In the genomic region with DNA sequence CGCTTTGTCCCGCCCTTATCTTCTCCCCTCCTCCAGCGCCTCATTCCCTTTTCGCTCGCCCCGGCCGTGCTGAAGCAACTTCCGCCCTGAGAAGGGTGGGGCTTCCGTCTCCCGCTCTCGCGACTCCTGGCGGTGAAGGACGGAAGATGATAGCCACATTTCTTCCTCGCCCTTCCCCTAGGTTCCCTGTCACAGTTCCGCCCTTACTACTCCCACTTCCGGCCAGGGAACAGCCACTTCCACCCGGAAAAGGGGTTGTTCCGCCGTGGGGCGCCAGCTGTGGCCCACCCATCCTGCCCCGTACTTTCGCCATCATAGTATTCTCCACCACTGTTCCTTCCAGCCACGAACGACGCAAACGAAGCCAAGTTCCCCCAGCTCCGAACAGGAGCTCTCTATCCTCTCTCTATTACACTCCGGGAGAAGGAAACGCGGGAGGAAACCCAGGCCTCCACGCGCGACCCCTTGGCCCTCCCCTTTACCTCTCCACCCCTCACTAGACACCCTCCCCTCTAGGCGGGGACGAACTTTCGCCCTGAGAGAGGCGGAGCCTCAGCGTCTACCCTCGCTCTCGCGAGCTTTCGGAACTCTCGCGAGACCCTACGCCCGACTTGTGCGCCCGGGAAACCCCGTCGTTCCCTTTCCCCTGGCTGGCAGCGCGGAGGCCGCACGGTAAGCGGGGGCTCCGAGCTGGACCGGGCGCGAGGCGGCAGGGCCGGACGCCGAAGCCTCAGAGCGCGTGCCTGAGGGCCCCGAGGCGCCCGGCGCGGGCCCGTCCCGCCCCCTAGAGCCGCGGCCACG, we compare ENCODE assay signal across 8 cellular contexts. TPM values are rescaled to one million over a fixed set of nuclear protein-coding genes. Genes with fewer than 3 reads are reported as not detected.
DNase-seq lines count a peak whose midpoint lies in the region; ATAC-seq, FAIRE-seq and TF ChIP-seq lines count a peak whose summit lies in the region.

A gene (plus strand): TSS at position 638 of the 801 bp plus-strand sequence. CDS start 520 bp downstream, outside the sequence.

- H4K20me1 ChIP-seq in endothelial cell of umbilical vein (replicated peaks; ENCODE audit: control insufficient read depth, extremely low read depth, insufficient read depth, low read length): no peaks in the 10 kb centered on the region

- ATAC-seq in GM21529 (IDR thresholded peaks at IDR 0.05; ENCODE audit: unreplicated experiment): peak; percentile 70

- peak; percentile 86 for TF ChIP-seq POLR2A in endothelial cell of umbilical vein (IDR thresholded peaks at IDR 0.05; ENCODE audit: low read depth, low read length)

- intact Hi-C loops in endothelial cell of umbilical vein (cut with micrococcal nuclease): loop anchor here (1.0 kb wide), 2 partner anchors 24 to 98 kb away; no protein-coding TSS in a partner anchor

- no peaks in the 10 kb centered on the region for H3K9me3 Mint-ChIP-seq in IgD-negative memory B cell

- peaks cover 5 to 36% (median 30%) of the 10 kb centered on the region in 3 donors for H3K4me1 Mint-ChIP-seq in IgD-negative memory B cell

- peak within 1 kb of the TSS; percentile 88 for H3K4me2 ChIP-seq in endothelial cell of umbilical vein (ENCODE audit: insufficient read depth, low read length)

- peaks cover 23 to 33% of the 10 kb centered on the region in 2 experiments for H3K36me3 ChIP-seq in endothelial cell of umbilical vein (ENCODE audit: control insufficient read depth in 2 of 2, extremely low read depth in 1 of 2, insufficient read depth in 2 of 2, low read length in 2 of 2)

- H3K4me3 ChIP-seq in endothelial cell of umbilical vein (replicated peaks in 1 of 3; ENCODE audit: insufficient read depth in 1 of 3, low read depth in 1 of 3, low read length in 3 of 3): peak within 1 kb of the TSS; percentile 78 to 86 (median 85)

- peaks cover 2% of the 10 kb centered on the region for H3K36me3 Mint-ChIP-seq in IgD-negative memory B cell

- BruUV-seq in endothelial cell of umbilical vein (replicated peaks; lab: Mats Ljungman, UMichigan): no TSS peak

- H3K79me2 ChIP-seq in endothelial cell of umbilical vein (ENCODE audit: control insufficient read depth, insufficient read depth, low read length): peaks cover 46% of the 10 kb centered on the region

- no peaks in the 10 kb centered on the region for H3K9me3 ChIP-seq in endothelial cell of umbilical vein (replicated peaks; ENCODE audit: control insufficient read depth, insufficient read depth, low read length)

- H3K27ac Mint-ChIP-seq in IgD-negative memory B cell: peak within 1 kb of the TSS; percentile 90 to 98 (median 93)

- peak within 1 kb of the TSS; percentile 98 for H3K9ac ChIP-seq in endothelial cell of umbilical vein (replicated peaks; ENCODE audit: extremely low read depth, insufficient read depth, low read length)

- POLR2A ChIA-PET in endothelial cell of umbilical vein (lab: Charles Lee): interaction anchor here (0.6 to 1.6 kb wide), 8 partner anchors 9 to 216 kb away, joined by 3 to 7 read pairs (median 4); a partner anchor contains a TSS

- peaks cover 39% of the 10 kb centered on the region for H3K4me1 ChIP-seq in endothelial cell of umbilical vein (ENCODE audit: control insufficient read depth, extremely low read depth, insufficient read depth, low read length)

- no peaks in the 10 kb centered on the region for H3K9me1 ChIP-seq in endothelial cell of umbilical vein (replicated peaks; ENCODE audit: control insufficient read depth, extremely low read depth, insufficient read depth, low read length)

- H3K4me3 Mint-ChIP-seq in IgD-negative memory B cell: peak within 1 kb of the TSS; percentile 89 to 99 (median 96)

- peak; percentile 43 to 65 for TF ChIP-seq CTCF in endothelial cell of umbilical vein (IDR thresholded peaks at IDR 0.05; ENCODE audit: extremely low read depth in 1 of 2, insufficient read depth in 1 of 2, low read depth in 1 of 2, low read length in 2 of 2)

- no peaks in the 10 kb centered on the region for H3K27me3 Mint-ChIP-seq in IgD-negative memory B cell

- CTCF ChIA-PET in endothelial cell of umbilical vein (lab: Charles Lee): interaction anchor here (0.7 to 4.0 kb wide), 8 partner anchors 8 to 175 kb away, joined by 3 to 18 read pairs (median 4); a partner anchor contains a TSS

- peak within 1 kb of the TSS; percentile 45 for H2AFZ ChIP-seq in endothelial cell of umbilical vein (ENCODE audit: low read depth, low read length)

- dilution Hi-C loops in endothelial cell of umbilical vein (cut with MboI; ENCODE audit: extremely low pct_ligation_motif_present, low sequenced_read_pairs): no loop called here

- FAIRE-seq in endothelial cell of umbilical vein (lab: Jason Lieb, UNC): peak; percentile 98

- DNase-seq in DMS153 treated with DMSO at 0.1 percent for 48 hours (lab: John Stamatoyannopoulos, UW; ENCODE audit: unreplicated experiment): peak; percentile 95
- peak; percentile 100 for DNase-seq in OCI-M1 (lab: John Stamatoyannopoulos, UW)
- DNase-seq in activated T-cell treated with anti-CD3 and anti-CD28 coated beads for 24 hours (ENCODE audit: low read depth): peak; percentile 98
- peak; percentile 99 for DNase-seq in endothelial cell of umbilical vein (ENCODE audit: low read depth, low spot score)
- peak; percentile 99 for DNase-seq in middle frontal gyrus (ENCODE audit: extremely low spot score, low spot score)
- DNase-seq in stimulated activated CD8-positive, alpha-beta memory T cell treated with anti-CD3 and anti-CD28 coated beads, Interleukin-2, amount 100 ng/mL, for 48 hours (ENCODE audit: low read depth in 2 of 2): peak; percentile 93 to 98

- peak within 1 kb of the TSS; percentile 93 for H3K27ac ChIP-seq in endothelial cell of umbilical vein (ENCODE audit: insufficient read depth, low read depth, low read length)

- H3K27me3 ChIP-seq in endothelial cell of umbilical vein (ENCODE audit: control insufficient read depth in 2 of 2, insufficient read depth in 2 of 2, low read length in 2 of 2): no peaks in the 10 kb centered on the region

TF ChIP-seq in endothelial cell of umbilical vein, 7 proteins besides CTCF, POLR2A, EP300 and RAD21:
- TF ChIP-seq, protein P1, sequence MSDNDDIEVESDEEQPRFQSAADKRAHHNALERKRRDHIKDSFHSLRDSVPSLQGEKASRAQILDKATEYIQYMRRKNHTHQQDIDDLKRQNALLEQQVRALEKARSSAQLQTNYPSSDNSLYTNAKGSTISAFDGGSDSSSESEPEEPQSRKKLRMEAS (IDR thresholded peaks at IDR 0.05; ENCODE audit: insufficient read depth, insufficient read length): peak; percentile 50
- TF ChIP-seq JUN (IDR thresholded peaks at IDR 0.05; ENCODE audit: borderline replicate concordance, insufficient read depth, insufficient read length, low read depth): no peak
- no peak for TF ChIP-seq EZH2 (IDR thresholded peaks at IDR 0.05; ENCODE audit: borderline replicate concordance, low read depth, low read length, severe bottlenecking)
- no peak for TF ChIP-seq MYC (IDR thresholded peaks at IDR 0.05; ENCODE audit: low read depth, low read length)
- TF ChIP-seq GATA2 (IDR thresholded peaks at IDR 0.05; ENCODE audit: insufficient read depth, insufficient read length, low read depth, low read length): no peak
- no peak for TF ChIP-seq FOS (IDR thresholded peaks at IDR 0.05; ENCODE audit: borderline replicate concordance, insufficient read depth, low read length)
- TF ChIP-seq POLR2AphosphoS5 (IDR thresholded peaks at IDR 0.05; ENCODE audit: insufficient read depth, low read depth, low read length): peak; percentile 97

RNA-seq across cellular contexts. Expression of the gene that starts here (rescaled TPM):
- polyA plus RNA-seq in IgD-negative memory B cell (7,882 TPM), endothelial cell of umbilical vein (4,353 and 5,883 TPM in 2 replicates)
- total RNA-seq in endothelial cell of umbilical vein: 2,195 and 2,234 TPM in 2 replicates
- polyA plus RNA-seq in endothelial cell of umbilical vein (2011; cell fraction: cytosol; rRNA removed): 5,243 and 5,733 TPM in 2 replicates
- 1,376 and 1,515 TPM in 2 replicates for polyA plus RNA-seq in endothelial cell of umbilical vein (2011; cell fraction: nucleus; rRNA removed)
- polyA plus RNA-seq in endothelial cell of umbilical vein (2012): 2,331 and 5,825 TPM in 2 replicates
- 550 and 596 TPM in 2 replicates for polyA minus RNA-seq in endothelial cell of umbilical vein
- 1,088 TPM for polyA minus RNA-seq in endothelial cell of umbilical vein (2011; cell fraction: cytosol; rRNA and poly(A)+ RNA removed)
- polyA minus RNA-seq in endothelial cell of umbilical vein (2011; cell fraction: nucleus; rRNA and poly(A)+ RNA removed): 151 and 202 TPM in 2 replicates

Comparison
In these comparisons a context has a peak if more than half of its experiments do, and no peak if none do; other contexts are left out.
1. Peak in every context shown above with its lines: DNase-seq, ATAC-seq, H3K4me3 ChIP-seq and H3K27ac ChIP-seq.